In the genomic region with DNA sequence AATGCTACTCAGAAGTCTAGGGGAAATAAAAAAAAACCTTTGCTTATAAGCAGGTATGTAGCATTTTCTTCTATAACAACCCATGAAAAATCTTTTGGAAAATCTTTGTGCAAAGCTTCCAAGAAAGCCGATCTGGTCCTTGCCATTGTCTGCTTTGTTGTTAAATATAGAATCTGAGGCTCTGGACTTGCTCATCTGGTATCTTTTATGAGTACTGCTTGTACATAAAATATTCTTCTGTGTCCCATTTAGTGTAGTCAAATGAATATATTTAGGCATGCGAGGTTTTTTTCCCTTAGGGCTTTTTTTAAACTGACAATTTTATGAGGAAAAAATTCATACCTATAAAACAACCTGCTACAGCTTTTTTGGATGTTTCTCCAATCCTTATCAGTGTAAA, we compare ENCODE assay signal across 17 cellular contexts. TPM values are rescaled to one million over a fixed set of nuclear protein-coding genes. Genes with fewer than 3 reads are reported as not detected.
DNase-seq lines count a peak whose midpoint lies in the region; ATAC-seq and TF ChIP-seq lines count a peak whose summit lies in the region.
"Had no signal": no experiment of that assay in that cellular context is flagged by ENCODE, and none has a peak within 500 bp of the region (broad histone marks: within the 10 kb centered on the region; RNA-seq: fewer than 3 reads in every experiment).

No MANE protein-coding gene starts in this region.

- H3K9me3 ChIP-seq in HCT116 (ENCODE audit: control insufficient read depth in 1 of 2, insufficient read depth in 1 of 2, low read depth in 1 of 2, low read length in 2 of 2) (no peaks in the 10 kb centered on the region), sigmoid colon (no peaks in the 10 kb centered on the region), Peyer's patch (no peaks in the 10 kb centered on the region), testis (no peaks in the 10 kb centered on the region)
- H3K9me3 ChIP-seq: BE2C, SJCRH30 had no signal

- CTCF ChIA-PET in HCT116 (lab: Charles Lee) = interaction anchor here (1.5 to 1.9 kb wide), 2 partner anchors 30 to 279 kb away, joined by 5 to 8 read pairs; no protein-coding TSS in a partner anchor

- no peak for TF ChIP-seq POLR2A in HCT116 (IDR thresholded peaks at IDR 0.05; ENCODE audit: borderline replicate concordance, extremely low read depth, insufficient read depth, insufficient read length)
- TF ChIP-seq POLR2A in sigmoid colon (IDR thresholded peaks at IDR 0.05) = no peak
- no peak for TF ChIP-seq POLR2A in Peyer's patch (IDR thresholded peaks at IDR 0.05)
- no peak for TF ChIP-seq POLR2A in testis (IDR thresholded peaks at IDR 0.05)

- no peak overlapping the region for H3K9ac ChIP-seq in HCT116 (ENCODE audit: low read length)

- POLR2A ChIA-PET in HCT116 (lab: Charles Lee) = no interaction called here

- peak; percentile 63 to 93 (median 86) for TF ChIP-seq EP300 in sigmoid colon (IDR thresholded peaks at IDR 0.05)

- WGBS in sigmoid colon, 2 donors = 72 to 83% methylated on average over 2 of the region's 2 CpGs
- WGBS in testis, 2 donors = 35 to 46% methylated on average over 2 of the region's 2 CpGs

- no peak for DNase-seq in HCT116 (ENCODE audit: low read depth, low spot score)
- DNase-seq in fibroblast of villous mesenchyme (ENCODE audit: low read depth) = peak; percentile 14
- no peak for DNase-seq in sigmoid colon
- DNase-seq in Peyer's patch = no peak
- no peak for DNase-seq in testis
- DNase-seq in MV-4-11 (lab: John Stamatoyannopoulos, UW) = no peak
- DNase-seq: BE2C; GDM1; NCI-H1694; NCI-H2081; NCI-H2171; NCI-H345; NCI-H524; NK-92 treated with Interleukin-12 subunit alpha and Interleukin-12 subunit beta, amount 100 ng/mL, for 24 hours; SJCRH30 had no signal

- no TSS peak for BruUV-seq in HCT116 (replicated peaks; lab: Mats Ljungman, UMichigan)

- no peak for TF ChIP-seq RAD21 in HCT116 (IDR thresholded peaks at IDR 0.05; ENCODE audit: low read depth)

- intact Hi-C loops in HCT116 (cut with micrococcal nuclease) = no loop called here
- intact Hi-C loops in sigmoid colon (cut with DNase I) = loop anchor here (2.0 kb wide), 1 partner anchor 52 kb away; a partner anchor contains a TSS
- intact Hi-C loops in testis (cut with DNase I; ENCODE audit: low total_unique reads) = no loop called here

- ATAC-seq in HCT116 (no peak), GM18867 (IDR thresholded peaks at IDR 0.05; ENCODE audit: unreplicated experiment) (no peak)

- TF ChIP-seq CTCF in 22Rv1 (IDR thresholded peaks at IDR 0.05) (no peak), HCT116 (IDR thresholded peaks at IDR 0.05 in 2 of 3, conservative IDR thresholded peaks at IDR 0.05 in 1 of 3; ENCODE audit: borderline replicate concordance in 1 of 3, insufficient read depth in 1 of 3, low read depth in 2 of 3, low read length in 2 of 3) (no peak), fibroblast of villous mesenchyme (IDR thresholded peaks at IDR 0.05; ENCODE audit: insufficient read depth, low read depth, low read length) (no peak), sigmoid colon (IDR thresholded peaks at IDR 0.05) (no peak), Peyer's patch (IDR thresholded peaks at IDR 0.05) (no peak), testis (IDR thresholded peaks at IDR 0.05) (no peak)

- H2AFZ ChIP-seq in HCT116 (ENCODE audit: low read depth, low read length, poor library complexity, severe bottlenecking) = peak overlapping the region; percentile 6

- H3K27me3 ChIP-seq in HCT116 (ENCODE audit: insufficient read depth, low read length) = no peaks in the 10 kb centered on the region
- H3K27me3 ChIP-seq in sigmoid colon = no peaks in the 10 kb centered on the region
- no peaks in the 10 kb centered on the region for H3K27me3 ChIP-seq in Peyer's patch
- H3K27me3 ChIP-seq in testis = no peaks in the 10 kb centered on the region
- H3K27me3 ChIP-seq: BE2C, SJCRH30 had no signal

- no peaks in the 10 kb centered on the region for H4K20me1 ChIP-seq in HCT116 (ENCODE audit: insufficient read depth)

- no peaks in the 10 kb centered on the region for H3K79me2 ChIP-seq in HCT116 (ENCODE audit: insufficient read depth, low read length)

- H3K36me3 ChIP-seq in HCT116 (ENCODE audit: control insufficient read depth in 1 of 2, insufficient read depth in 2 of 2, low read length in 2 of 2) (no peaks in the 10 kb centered on the region), sigmoid colon (no peaks in the 10 kb centered on the region), Peyer's patch (no peaks in the 10 kb centered on the region), testis (ENCODE audit: low read depth, missing control alignments) (no peaks in the 10 kb centered on the region)
- H3K36me3 ChIP-seq: BE2C, SJCRH30 had no signal

- H3K9me2 ChIP-seq in HCT116 (ENCODE audit: insufficient read depth) = no peaks in the 10 kb centered on the region

- RAD21 ChIA-PET in HCT116 (lab: Charles Lee; ENCODE audit: low non-redundant PET in 1 of 2, low total read pairs in 2 of 2, uncharacterized antibody in 2 of 2, unreplicated experiment in 2 of 2) = no interaction called here

- H3K27ac ChIP-seq in 22Rv1 (peak overlapping the region; percentile 3; the same call in 1 of the 2 replicates), HCT116 (ENCODE audit: low read depth, low read length) (no peak overlapping the region), sigmoid colon (peak overlapping the region in 3 of 4 donors; percentile 67 to 82 (median 71)), Peyer's patch (no peak overlapping the region), testis (no peak overlapping the region)
- H3K27ac ChIP-seq: SJCRH30 had no signal

- H3K4me1 ChIP-seq in HCT116 (ENCODE audit: control insufficient read depth in 1 of 2, insufficient read depth in 2 of 2, low read length in 2 of 2) = no peaks in the 10 kb centered on the region
- H3K4me1 ChIP-seq in sigmoid colon = peaks cover 0 to 49% (median 36%) of the 10 kb centered on the region in 4 donors
- H3K4me1 ChIP-seq in Peyer's patch = peaks cover 0 to 9% (median 2%) of the 10 kb centered on the region in 4 donors
- peaks cover 12% of the 10 kb centered on the region for H3K4me1 ChIP-seq in testis
- H3K4me1 ChIP-seq: BE2C had no signal

- H3K4me2 ChIP-seq in HCT116 (ENCODE audit: low read length) = no peak overlapping the region

- H3K4me3 ChIP-seq in HCT116 (replicated peaks in 1 of 2; ENCODE audit: low read depth in 1 of 2, low read length in 2 of 2) (no peak overlapping the region), fibroblast of villous mesenchyme (ENCODE audit: low read depth, low read length) (no peak overlapping the region), sigmoid colon (no peak overlapping the region), Peyer's patch (no peak overlapping the region), testis (no peak overlapping the region)
- H3K4me3 ChIP-seq: SJCRH30 had no signal

TF ChIP-seq in HCT116, 20 proteins besides CTCF, POLR2A, EP300 and RAD21:
- TF ChIP-seq CEBPB (IDR thresholded peaks at IDR 0.05; ENCODE audit: low read depth) = no peak
TF ChIP-seq in HCT116: peak in this region for 0.

RNA-seq across cellular contexts. Expression of a gene that starts 45.0 kb away (rescaled TPM):
- 32.4 TPM for total RNA-seq in HCT116 (2021; ENCODE audit: unreplicated experiment)
- polyA plus RNA-seq in HCT116 (2012) = 7.6 and 10.3 TPM in 2 replicates
- 15.5 and 24.6 TPM in 2 replicates for total RNA-seq in fibroblast of villous mesenchyme
- total RNA-seq in sigmoid colon = 10 to 100 TPM; 42.4 to 58.9 (median 52.1) TPM
- 10 to 100 TPM; 19.9 to 35.6 (median 29.4) TPM for polyA plus RNA-seq in sigmoid colon
- total RNA-seq in Peyer's patch = 10 to 100 TPM; 26.4 to 98.6 (median 49.6) TPM
- total RNA-seq in testis = 10 to 100 TPM; 31.3 to 31.7 TPM
- 28.4 TPM for polyA plus RNA-seq in testis (ENCODE audit: insufficient read depth, low read depth, low replicate concordance)

RNA-seq across cellular contexts. Expression of a gene that starts 51.4 kb away (rescaled TPM):
- total RNA-seq in HCT116 (2021; ENCODE audit: unreplicated experiment) (16.1 TPM), fibroblast of villous mesenchyme (16.8 and 25.0 TPM in 2 replicates), sigmoid colon (10 to 100 TPM; 36.6 to 45.6 (median 41.0) TPM), Peyer's patch (100 to 1,000 TPM in 2 of 4 donors, 10 to 100 TPM in 2; 22.3 to 127 (median 102) TPM), testis (10 to 100 TPM; 48.2 to 59.7 TPM)
- polyA plus RNA-seq in HCT116 (2012) = 5.6 and 6.9 TPM in 2 replicates
- polyA plus RNA-seq in sigmoid colon (10 to 100 TPM; 11.1 to 30.3 (median 12.6) TPM), testis (ENCODE audit: insufficient read depth, low read depth, low replicate concordance) (53.7 TPM)

Comparison
In these comparisons a context has a peak if more than half of its experiments do, and no peak if none do; other contexts are left out.
1. H3K27ac ChIP-seq: peak in 22Rv1 (single experiment) and sigmoid colon (3 of 4); none in HCT116 (single experiment), Peyer's patch (0 of 4) and testis (0 of 2).